In genomic region chr16:1723450-1724147, GRCh38 we compare ENCODE assay signal across 1 cellular context.
TF ChIP-seq lines count a peak whose summit lies in the region.

No MANE protein-coding gene starts in this region.

TF ChIP-seq in GM12878, 131 proteins besides CTCF, POLR2A, EP300 and RAD21:
- TF ChIP-seq SMC3 (IDR thresholded peaks at IDR 0.05; ENCODE audit: borderline replicate concordance, low read length) = peak; percentile 43; the same call in 1 of the 2 replicates
- no peak for TF ChIP-seq SMAD1 (IDR thresholded peaks at IDR 0.05; ENCODE audit: low read depth, partially characterized antibody)
- no peak for TF ChIP-seq BMI1 (IDR thresholded peaks at IDR 0.05; ENCODE audit: borderline replicate concordance)
